2 cellular contexts compared by ENCODE assay signal in the genomic region with DNA sequence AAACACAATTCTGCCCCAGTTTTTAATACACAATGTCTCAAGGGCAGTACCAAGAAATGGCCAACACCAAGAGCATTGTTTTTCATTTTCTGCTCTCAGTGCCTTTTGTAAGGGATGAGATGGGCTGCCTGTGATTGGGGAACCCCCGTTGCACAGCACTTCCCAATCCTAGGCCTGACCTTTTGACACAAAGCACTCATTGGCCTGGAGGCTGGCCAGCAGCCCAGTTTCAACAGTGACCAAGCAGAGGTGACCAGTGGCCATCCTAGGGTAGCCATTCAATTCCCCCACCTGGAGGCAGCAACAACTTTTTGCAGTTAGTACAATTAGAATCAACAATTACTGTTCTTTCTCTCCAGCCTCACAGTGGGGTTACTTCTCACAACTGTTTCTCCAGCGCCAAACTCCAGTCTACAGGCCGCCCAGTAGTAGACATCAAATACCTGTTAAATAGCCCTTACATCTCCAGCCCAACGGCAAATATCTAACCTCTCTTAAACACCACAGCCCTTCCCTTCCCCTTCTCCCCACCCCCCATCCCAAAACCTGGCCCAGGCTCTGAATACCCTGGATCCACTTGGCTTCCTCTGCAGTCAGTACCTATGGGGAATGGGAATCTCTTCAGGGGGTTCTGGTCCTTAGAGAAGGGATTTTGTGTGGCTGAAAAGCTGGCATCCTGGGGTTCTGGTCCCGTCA.
TF ChIP-seq lines count a peak whose summit lies in the region.

No MANE protein-coding gene starts in this region.

TF ChIP-seq in liver, 16 proteins besides CTCF, POLR2A, EP300 and RAD21 (continued from another document):
- TF ChIP-seq, protein P1, sequence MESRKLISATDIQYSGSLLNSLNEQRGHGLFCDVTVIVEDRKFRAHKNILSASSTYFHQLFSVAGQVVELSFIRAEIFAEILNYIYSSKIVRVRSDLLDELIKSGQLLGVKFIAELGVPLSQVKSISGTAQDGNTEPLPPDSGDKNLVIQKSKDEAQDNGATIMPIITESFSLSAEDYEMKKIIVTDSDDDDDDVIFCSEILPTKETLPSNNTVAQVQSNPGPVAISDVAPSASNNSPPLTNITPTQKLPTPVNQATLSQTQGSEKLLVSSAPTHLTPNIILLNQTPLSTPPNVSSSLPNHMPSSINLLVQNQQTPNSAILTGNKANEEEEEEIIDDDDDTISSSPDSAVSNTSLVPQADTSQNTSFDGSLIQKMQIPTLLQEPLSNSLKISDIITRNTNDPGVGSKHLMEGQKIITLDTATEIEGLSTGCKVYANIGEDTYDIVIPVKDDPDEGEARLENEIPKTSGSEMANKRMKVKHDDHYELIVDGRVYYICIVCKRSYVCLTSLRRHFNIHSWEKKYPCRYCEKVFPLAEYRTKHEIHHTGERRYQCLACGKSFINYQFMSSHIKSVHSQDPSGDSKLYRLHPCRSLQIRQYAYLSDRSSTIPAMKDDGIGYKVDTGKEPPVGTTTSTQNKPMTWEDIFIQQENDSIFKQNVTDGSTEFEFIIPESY (IDR thresholded peaks at IDR 0.05) = no peak
- TF ChIP-seq SP1 (IDR thresholded peaks at IDR 0.05) (peak; percentile 74), RXRA (IDR thresholded peaks at IDR 0.05) (peak; percentile 68 to 70), YY1 (IDR thresholded peaks at IDR 0.05) (peak; percentile 66), GABPA (IDR thresholded peaks at IDR 0.05 in 1 of 2, conservative IDR thresholded peaks at IDR 0.05 in 1 of 2) (no peak)
TF ChIP-seq in liver: peak in this region for 5.

TF ChIP-seq in SK-N-SH, 30 proteins besides CTCF, POLR2A, EP300 and RAD21 (continued from another document):
- TF ChIP-seq USF1 (IDR thresholded peaks at IDR 0.05; ENCODE audit: borderline replicate concordance, low read depth) (no peak), MXI1 (IDR thresholded peaks at IDR 0.05; ENCODE audit: low read depth, low read length) (no peak), SIN3A (IDR thresholded peaks at IDR 0.05; ENCODE audit: borderline replicate concordance, low read depth, low read length) (no peak), FOXM1 (IDR thresholded peaks at IDR 0.05; ENCODE audit: low read depth) (no peak), YY1 (IDR thresholded peaks at IDR 0.05; ENCODE audit: low read depth) (no peak), GATA2 (CRISPR knock-in tag; IDR thresholded peaks at IDR 0.05) (no peak), TEAD4 (IDR thresholded peaks at IDR 0.05; ENCODE audit: borderline replicate concordance, insufficient read depth) (no peak), GABPA (IDR thresholded peaks at IDR 0.05; ENCODE audit: low read depth) (no peak), MEF2A (IDR thresholded peaks at IDR 0.05; ENCODE audit: borderline replicate concordance, low read depth) (no peak), USF2 (IDR thresholded peaks at IDR 0.05; ENCODE audit: borderline replicate concordance, low read depth, low read length) (no peak), JUND (IDR thresholded peaks at IDR 0.05) (no peak)
- TF ChIP-seq, protein P2, sequence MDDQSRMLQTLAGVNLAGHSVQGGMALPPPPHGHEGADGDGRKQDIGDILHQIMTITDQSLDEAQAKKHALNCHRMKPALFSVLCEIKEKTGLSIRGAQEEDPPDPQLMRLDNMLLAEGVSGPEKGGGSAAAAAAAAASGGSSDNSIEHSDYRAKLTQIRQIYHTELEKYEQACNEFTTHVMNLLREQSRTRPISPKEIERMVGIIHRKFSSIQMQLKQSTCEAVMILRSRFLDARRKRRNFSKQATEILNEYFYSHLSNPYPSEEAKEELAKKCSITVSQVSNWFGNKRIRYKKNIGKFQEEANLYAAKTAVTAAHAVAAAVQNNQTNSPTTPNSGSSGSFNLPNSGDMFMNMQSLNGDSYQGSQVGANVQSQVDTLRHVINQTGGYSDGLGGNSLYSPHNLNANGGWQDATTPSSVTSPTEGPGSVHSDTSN (IDR thresholded peaks at IDR 0.05) = no peak
